Comparison of ENCODE assay signal across 14 cellular contexts in genomic region chr10:63544418-63544817, GRCh38. TPM values are rescaled to one million over a fixed set of nuclear protein-coding genes. Genes with fewer than 3 reads are reported as not detected.
DNase-seq lines count a peak whose midpoint lies in the region; ATAC-seq, FAIRE-seq and TF ChIP-seq lines count a peak whose summit lies in the region.
"Had no signal": no experiment of that assay in that cellular context is flagged by ENCODE, and none has a peak within 500 bp of the region (broad histone marks: within the 10 kb centered on the region; RNA-seq: fewer than 3 reads in every experiment).

No MANE protein-coding gene starts in this region.

- DNase-seq in stimulated activated naive CD8-positive, alpha-beta T cell treated with anti-CD3 and anti-CD28 coated beads, Interleukin-15, Interleukin-2, amounts not matched to agents 100 U/mL and 50 U/mL, for 24 hours = no peak
- DNase-seq in NCI-H226 (peak; percentile 25), glutamatergic neuron (no peak), type B pancreatic cell (ENCODE audit: extremely low spot score, unreplicated experiment) (no peak), GM19239 (ENCODE audit: insufficient read length, low spot score) (no peak)
- no peak for DNase-seq in activated CD8-positive, alpha-beta memory T cell treated with anti-CD3 and anti-CD28 coated beads, Interleukin-2, amount 10 ng/mL, durations not matched to agents 7 days and 5 days
- DNase-seq in CD4-positive, alpha-beta memory T cell = no peak
- DNase-seq: DMS53, NCI-H1048, SHP77 treated with DMSO at 0.1 percent for 48 hours had no signal

- no peaks in the 10 kb centered on the region for H3K9me3 ChIP-seq in CD4-positive, alpha-beta memory T cell (ENCODE audit: control insufficient read depth in 1 of 2, low read length in 2 of 2)

- CTCF ChIA-PET in activated CD8-positive, alpha-beta memory T cell treated with anti-CD3 and anti-CD28 coated beads, Interleukin-2, amount 10 ng/mL, durations not matched to agents 7 days and 5 days (lab: Charles Lee) = no interaction called here
- CTCF ChIA-PET in CD4-positive, alpha-beta memory T cell (lab: Charles Lee; ENCODE audit: partially characterized antibody) = no interaction called here

- peak overlapping the region; percentile 21 for H3K27ac Mint-ChIP-seq in stimulated activated naive CD8-positive, alpha-beta T cell treated with anti-CD3 and anti-CD28 coated beads, Interleukin-15, Interleukin-2, amounts not matched to agents 100 ng/mL and 50 ng/mL, for 24 hours
- peak overlapping the region; percentile 33 for H3K27ac Mint-ChIP-seq in glutamatergic neuron (ENCODE audit: unreplicated experiment)
- H3K27ac Mint-ChIP-seq in type B pancreatic cell = peak overlapping the region; percentile 13
- no peak overlapping the region for H3K27ac Mint-ChIP-seq in activated CD8-positive, alpha-beta memory T cell treated with anti-CD3 and anti-CD28 coated beads, Interleukin-2, amount 10 ng/mL, durations not matched to agents 7 days and 5 days
- H3K27ac Mint-ChIP-seq in CD4-positive, alpha-beta memory T cell = peak overlapping the region in 3 of 7 donors; percentile 31 to 85 (median 47)

- H3K36me3 Mint-ChIP-seq in stimulated activated naive CD8-positive, alpha-beta T cell treated with anti-CD3 and anti-CD28 coated beads, Interleukin-15, Interleukin-2, amounts not matched to agents 100 ng/mL and 50 ng/mL, for 24 hours (ENCODE audit: low read depth) = peaks cover 17% of the 10 kb centered on the region
- H3K36me3 Mint-ChIP-seq in glutamatergic neuron (ENCODE audit: unreplicated experiment) (no peaks in the 10 kb centered on the region), type B pancreatic cell (peaks cover 9% of the 10 kb centered on the region)
- H3K36me3 Mint-ChIP-seq in activated CD8-positive, alpha-beta memory T cell treated with anti-CD3 and anti-CD28 coated beads, Interleukin-2, amount 10 ng/mL, durations not matched to agents 7 days and 5 days = peaks cover 11% of the 10 kb centered on the region
- H3K36me3 Mint-ChIP-seq in CD4-positive, alpha-beta memory T cell = peaks cover 5 to 14% of the 10 kb centered on the region in 2 donors

- ATAC-seq in stimulated activated naive CD8-positive, alpha-beta T cell treated with anti-CD3 and anti-CD28 coated beads, Interleukin-15, Interleukin-2, amounts not matched to agents 100 U/mL and 50 U/mL, for 24 hours = no peak
- no peak for ATAC-seq in activated CD8-positive, alpha-beta memory T cell treated with anti-CD3 and anti-CD28 coated beads, Interleukin-2, amount 10 ng/mL, durations not matched to agents 7 days and 5 days

- H3K27ac ChIP-seq in CD4-positive, alpha-beta memory T cell (ENCODE audit: low read depth, low read length) = no peak overlapping the region
- H3K27ac ChIP-seq: BLaER1 had no signal

- TF ChIP-seq CTCF in glutamatergic neuron (IDR thresholded peaks at IDR 0.05; ENCODE audit: partially characterized antibody, unreplicated experiment) (no peak), type B pancreatic cell (conservative IDR thresholded peaks at IDR 0.05) (no peak)

- H3K4me3 ChIP-seq in CD4-positive, alpha-beta memory T cell (ENCODE audit: low read length in 2 of 2) = no peak overlapping the region
- H3K4me3 ChIP-seq: BLaER1 had no signal

- H3K4me3 Mint-ChIP-seq in stimulated activated naive CD8-positive, alpha-beta T cell treated with anti-CD3 and anti-CD28 coated beads, Interleukin-15, Interleukin-2, amounts not matched to agents 100 ng/mL and 50 ng/mL, for 24 hours = no peak overlapping the region
- H3K4me3 Mint-ChIP-seq in glutamatergic neuron (ENCODE audit: unreplicated experiment) = peak overlapping the region; percentile 43
- H3K4me3 Mint-ChIP-seq in type B pancreatic cell = no peak overlapping the region
- no peak overlapping the region for H3K4me3 Mint-ChIP-seq in activated CD8-positive, alpha-beta memory T cell treated with anti-CD3 and anti-CD28 coated beads, Interleukin-2, amount 10 ng/mL, durations not matched to agents 7 days and 5 days
- no peak overlapping the region for H3K4me3 Mint-ChIP-seq in CD4-positive, alpha-beta memory T cell

- H3K36me3 ChIP-seq in CD4-positive, alpha-beta memory T cell (ENCODE audit: insufficient read depth, low read length) = no peaks in the 10 kb centered on the region

- POLR2A ChIA-PET in CD4-positive, alpha-beta memory T cell (lab: Charles Lee; ENCODE audit: partially characterized antibody) = no interaction called here

- no peaks in the 10 kb centered on the region for H3K27me3 ChIP-seq in CD4-positive, alpha-beta memory T cell (ENCODE audit: insufficient read depth, low read length)
- H3K27me3 ChIP-seq: BLaER1 had no signal

- peaks cover 11% of the 10 kb centered on the region for H3K4me1 Mint-ChIP-seq in stimulated activated naive CD8-positive, alpha-beta T cell treated with anti-CD3 and anti-CD28 coated beads, Interleukin-15, Interleukin-2, amounts not matched to agents 100 ng/mL and 50 ng/mL, for 24 hours (ENCODE audit: low read depth)
- H3K4me1 Mint-ChIP-seq in glutamatergic neuron (ENCODE audit: low read depth, unreplicated experiment) (peaks cover 36% of the 10 kb centered on the region), type B pancreatic cell (ENCODE audit: unreplicated experiment) (peaks cover 24% of the 10 kb centered on the region)
- peaks cover 10% of the 10 kb centered on the region for H3K4me1 Mint-ChIP-seq in activated CD8-positive, alpha-beta memory T cell treated with anti-CD3 and anti-CD28 coated beads, Interleukin-2, amount 10 ng/mL, durations not matched to agents 7 days and 5 days
- H3K4me1 Mint-ChIP-seq in CD4-positive, alpha-beta memory T cell = peaks cover 10 to 22% (median 17%) of the 10 kb centered on the region in 4 donors

- H3K9me3 Mint-ChIP-seq in stimulated activated naive CD8-positive, alpha-beta T cell treated with anti-CD3 and anti-CD28 coated beads, Interleukin-15, Interleukin-2, amounts not matched to agents 100 ng/mL and 50 ng/mL, for 24 hours = no peaks in the 10 kb centered on the region
- peaks cover 2% of the 10 kb centered on the region for H3K9me3 Mint-ChIP-seq in glutamatergic neuron (ENCODE audit: unreplicated experiment)
- H3K9me3 Mint-ChIP-seq in type B pancreatic cell = no peaks in the 10 kb centered on the region
- no peaks in the 10 kb centered on the region for H3K9me3 Mint-ChIP-seq in activated CD8-positive, alpha-beta memory T cell treated with anti-CD3 and anti-CD28 coated beads, Interleukin-2, amount 10 ng/mL, durations not matched to agents 7 days and 5 days (ENCODE audit: low read depth)
- no peaks in the 10 kb centered on the region for H3K9me3 Mint-ChIP-seq in CD4-positive, alpha-beta memory T cell

- no peaks in the 10 kb centered on the region for H3K4me1 ChIP-seq in CD4-positive, alpha-beta memory T cell (ENCODE audit: insufficient read depth, low read length)

- intact Hi-C loops in CD4-positive, alpha-beta memory T cell (cut with micrococcal nuclease) = no loop called here

- H3K27me3 Mint-ChIP-seq in stimulated activated naive CD8-positive, alpha-beta T cell treated with anti-CD3 and anti-CD28 coated beads, Interleukin-15, Interleukin-2, amounts not matched to agents 100 ng/mL and 50 ng/mL, for 24 hours = no peaks in the 10 kb centered on the region
- H3K27me3 Mint-ChIP-seq in glutamatergic neuron (ENCODE audit: unreplicated experiment) = no peaks in the 10 kb centered on the region
- no peaks in the 10 kb centered on the region for H3K27me3 Mint-ChIP-seq in type B pancreatic cell
- no peaks in the 10 kb centered on the region for H3K27me3 Mint-ChIP-seq in activated CD8-positive, alpha-beta memory T cell treated with anti-CD3 and anti-CD28 coated beads, Interleukin-2, amount 10 ng/mL, durations not matched to agents 7 days and 5 days
- no peaks in the 10 kb centered on the region for H3K27me3 Mint-ChIP-seq in CD4-positive, alpha-beta memory T cell

- FAIRE-seq in GM19239 (lab: Jason Lieb, UNC) = no peak
- FAIRE-seq: HTR-8/SVneo, RCC 7860 had no signal

RNA-seq across cellular contexts. Expression of gene REEP3, which starts 23.2 kb away (rescaled TPM):
- total RNA-seq in glutamatergic neuron (ENCODE audit: unreplicated experiment) (47.1 TPM), type B pancreatic cell (ENCODE audit: low replicate concordance) (38.1 and 57.0 TPM in 2 replicates)
- 10 to 100 TPM; 23.4 to 27.2 TPM for total RNA-seq in activated CD8-positive, alpha-beta memory T cell treated with anti-CD3 and anti-CD28 coated beads, Interleukin-2, amount 10 ng/mL, durations not matched to agents 7 days and 5 days
- 10 to 100 TPM; 17.4 to 20.1 TPM for total RNA-seq in CD4-positive, alpha-beta memory T cell
- polyA plus RNA-seq in CD4-positive, alpha-beta memory T cell = 10 to 100 TPM; 15.3 to 23.8 TPM
